ENCODE assay signal across 22 cellular contexts in genomic region chr22:33969052-33969451, GRCh38. TPM values are rescaled to one million over a fixed set of nuclear protein-coding genes. Genes with fewer than 3 reads are reported as not detected.
A peak's percentile ranks its signal among the peaks of the same experiment; 100 is the strongest.
DNase-seq lines count a peak whose midpoint lies in the region; TF ChIP-seq lines count a peak whose summit lies in the region.
"Had no signal": no experiment of that assay in that cellular context is flagged by ENCODE, and none has a peak within 500 bp of the region (broad histone marks: within the 10 kb centered on the region; RNA-seq: fewer than 3 reads in every experiment).

No MANE protein-coding gene starts in this region.

- H3K36me3 ChIP-seq in kidney epithelial cell (ENCODE audit: control insufficient read depth, insufficient read depth, low read length) (no peaks in the 10 kb centered on the region), colonic mucosa (no peaks in the 10 kb centered on the region)
- H3K36me3 ChIP-seq: BLaER1, cardiac muscle cell, left ventricle myocardium inferior had no signal

- H3K27me3 ChIP-seq in kidney epithelial cell (ENCODE audit: control insufficient read depth, insufficient read depth, low read length) (no peaks in the 10 kb centered on the region), colonic mucosa (no peaks in the 10 kb centered on the region)
- H3K27me3 ChIP-seq: BLaER1, cardiac muscle cell had no signal

- in situ Hi-C loops in Caki2 (cut with HindIII; ENCODE audit: low pct_unique_long_range_greater_than_20kb, low sequenced_read_pairs), result no loop called here

- H3K9me3 ChIP-seq in colonic mucosa, result no peaks in the 10 kb centered on the region
- H3K9me3 ChIP-seq: BLaER1, Caco-2, left ventricle myocardium inferior had no signal

- H3K4me3 ChIP-seq in kidney epithelial cell (ENCODE audit: low read depth, low read length) (no peak overlapping the region), colonic mucosa (no peak overlapping the region)
- H3K4me3 ChIP-seq: BLaER1, cardiac muscle cell, left ventricle myocardium inferior had no signal

- no peak for TF ChIP-seq CTCF in kidney epithelial cell (IDR thresholded peaks at IDR 0.05; ENCODE audit: insufficient read depth, low read length, poor library complexity, severe bottlenecking)
- TF ChIP-seq CTCF in colonic mucosa (IDR thresholded peaks at IDR 0.05), result no peak

- no peak overlapping the region for H3K9ac ChIP-seq in colonic mucosa (ENCODE audit: low read depth in 2 of 2, low read length in 2 of 2)
- H3K9ac ChIP-seq: BLaER1 had no signal

- DNase-seq in Caki2 (ENCODE audit: low read depth) (peak; percentile 67), NCI-H226 (peak; percentile 5), epithelial cell of prostate (ENCODE audit: low read depth, low spot score) (peak; percentile 8), kidney epithelial cell (ENCODE audit: low read depth) (peak; percentile 77), colonic mucosa (no peak), OCI-M2 (lab: John Stamatoyannopoulos, UW; ENCODE audit: unreplicated experiment) (no peak)
- DNase-seq in effector CD8-positive, alpha-beta T cell (lab: John Stamatoyannopoulos, UW), result no peak
- no peak for DNase-seq in activated CD8-positive, alpha-beta memory T cell treated with anti-CD3 and anti-CD28 coated beads, Interleukin-2, amount 50 U/mL, for 4 hours
- DNase-seq: activated CD4-positive, alpha-beta memory T cell treated with anti-CD3 and anti-CD28 coated beads, Interleukin-2, amount 10 ng/mL, durations not matched to agents 7 days and 5 days; activated naive CD4-positive, alpha-beta T cell treated with Interleukin-2 at 50 U/mL for 16 hours; Caco-2; dermis blood vessel endothelial cell; foreskin fibroblast; left ventricle myocardium inferior; NCI-H1417 treated with DMSO at 0.1 percent for 48 hours; NCI-H524 treated with DMSO at 0.1 percent for 48 hours; nephron progenitor cell; stimulated activated CD8-positive, alpha-beta memory T cell treated with anti-CD3 and anti-CD28 coated beads, Interleukin-4, amount 100 ng/mL, for 48 hours; T1000 had no signal

- no peaks in the 10 kb centered on the region for H3K4me1 ChIP-seq in colonic mucosa
- H3K4me1 ChIP-seq: BLaER1, Caco-2, left ventricle myocardium inferior had no signal

- H3K27ac ChIP-seq in epithelial cell of prostate (no peak overlapping the region), colonic mucosa (no peak overlapping the region)
- H3K27ac ChIP-seq: BLaER1, cardiac muscle cell, HL-60, left ventricle myocardium inferior had no signal

- intact Hi-C loops in colonic mucosa (cut with DNase I), result no loop called here

RNA-seq across cellular contexts. Expression of gene LARGE1, which starts 48.8 kb away (rescaled TPM):
- total RNA-seq in Caki2 (2014; rRNA removed; shearing (Covaris generic); ENCODE audit: low replicate concordance), result 9.7 and 15.0 TPM in 2 replicates
- total RNA-seq in kidney epithelial cell (17.8 and 21.0 TPM in 2 replicates), colonic mucosa (10 to 100 TPM; 45.2 to 46.5 TPM)

Comparison
In these comparisons a context has a peak if more than half of its experiments do, and no peak if none do; other contexts are left out.
1. DNase-seq: peak in Caki2 (single experiment), NCI-H226 (single experiment), epithelial cell of prostate (single experiment) and kidney epithelial cell (single experiment); none in colonic mucosa (single experiment), effector CD8-positive, alpha-beta T cell (single experiment), activated CD8-positive, alpha-beta memory T cell treated with anti-CD3 and anti-CD28 coated beads, Interleukin-2, amount 50 U/mL, for 4 hours (single experiment) and OCI-M2 (single experiment).